26 cellular contexts compared by ENCODE assay signal in the genomic region with DNA sequence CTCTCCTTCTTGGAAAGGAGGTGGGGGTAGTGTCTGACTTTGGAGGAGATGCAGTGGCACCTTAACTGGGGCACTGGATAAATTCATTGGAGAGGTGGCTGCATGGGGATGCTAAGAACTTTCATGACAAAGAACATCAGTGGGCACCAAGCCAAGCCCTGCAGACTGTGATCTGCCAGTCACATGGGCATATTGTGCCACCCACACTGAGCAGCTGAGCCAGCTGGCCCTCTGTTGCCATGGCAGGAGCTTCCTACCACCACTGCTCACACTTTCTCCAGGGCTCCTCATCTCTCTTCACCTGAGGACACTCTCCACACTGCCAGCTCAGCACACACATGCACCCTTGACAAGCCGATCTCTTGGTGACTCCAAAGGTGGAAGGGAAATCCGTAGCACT.
DNase-seq lines count a peak whose midpoint lies in the region; ATAC-seq and TF ChIP-seq lines count a peak whose summit lies in the region.
"Had no signal": no experiment of that assay in that cellular context is flagged by ENCODE, and none has a peak within 500 bp of the region (broad histone marks: within the 10 kb centered on the region; RNA-seq: fewer than 3 reads in every experiment).

No MANE protein-coding gene starts in this region.

- in situ Hi-C loops in brain microvascular endothelial cell (cut with HindIII; ENCODE audit: low pct_ligation_motif_present, low sequenced_read_pairs) = no loop called here

- H3K4me1 ChIP-seq in heart left ventricle (peaks cover 0 to 7% (median 0%) of the 10 kb centered on the region in 12 donors), sigmoid colon (no peaks in the 10 kb centered on the region)
- H3K4me1 ChIP-seq: SJCRH30, tibial artery had no signal

- intact Hi-C loops in heart left ventricle (cut with DNase I) = no loop called here
- intact Hi-C loops in sigmoid colon (cut with DNase I) = no loop called here

- H3K27ac Mint-ChIP-seq in activated T-helper 17 cell treated with anti-CD3 and anti-CD28 coated beads, Interleukin-2, amount 50 U/mL, for 72 hours = no peak overlapping the region
- H3K27ac Mint-ChIP-seq: activated CD8-positive, alpha-beta T cell treated with anti-CD3 and anti-CD28 coated beads for 36 hours; activated naive CD4-positive, alpha-beta T cell treated with anti-CD3 and anti-CD28 coated beads, Interleukin-2, amount 10 ng/mL, durations not matched to agents 7 days and 5 days; activated T-cell treated with anti-CD3 and anti-CD28 coated beads, Interleukin-2, amount 50 U/mL, for 24 hours; CD8-positive, alpha-beta T cell; endodermal cell; GM23338; WTC11 had no signal

- H3K36me3 Mint-ChIP-seq in activated T-helper 17 cell treated with anti-CD3 and anti-CD28 coated beads, Interleukin-2, amount 50 U/mL, for 72 hours (ENCODE audit: low read depth) = no peaks in the 10 kb centered on the region
- H3K36me3 Mint-ChIP-seq: activated naive CD4-positive, alpha-beta T cell treated with anti-CD3 and anti-CD28 coated beads, Interleukin-2, amount 10 ng/mL, durations not matched to agents 7 days and 5 days; CD8-positive, alpha-beta T cell; WTC11 had no signal

- no peak overlapping the region for H3K4me3 ChIP-seq in heart left ventricle
- H3K4me3 ChIP-seq in brain microvascular endothelial cell (ENCODE audit: low read depth, low read length) = no peak overlapping the region
- H3K4me3 ChIP-seq in sigmoid colon = no peak overlapping the region
- H3K4me3 ChIP-seq: GM23338, SJCRH30, tibial artery had no signal

- WGBS in heart left ventricle, 4 donors = 74 to 91% (median 86%) methylated on average over 2 of the region's 2 CpGs
- WGBS in sigmoid colon, 2 donors = 76 to 89% methylated on average over 2 of the region's 2 CpGs

- H3K27me3 ChIP-seq in heart left ventricle = no peaks in the 10 kb centered on the region
- H3K27me3 ChIP-seq in brain microvascular endothelial cell (replicated peaks) = no peaks in the 10 kb centered on the region
- H3K27me3 ChIP-seq in sigmoid colon = no peaks in the 10 kb centered on the region
- H3K27me3 ChIP-seq: neutrophil, SJCRH30, tibial artery had no signal

- peaks cover 3% of the 10 kb centered on the region for H3K9me3 Mint-ChIP-seq in activated T-helper 17 cell treated with anti-CD3 and anti-CD28 coated beads, Interleukin-2, amount 50 U/mL, for 72 hours
- H3K9me3 Mint-ChIP-seq: activated CD8-positive, alpha-beta T cell treated with anti-CD3 and anti-CD28 coated beads for 36 hours; activated T-cell treated with anti-CD3 and anti-CD28 coated beads, Interleukin-2, amount 50 U/mL, for 24 hours; CD8-positive, alpha-beta T cell; endodermal cell had no signal

- H3K36me3 ChIP-seq in heart left ventricle = no peaks in the 10 kb centered on the region
- H3K36me3 ChIP-seq in brain microvascular endothelial cell (replicated peaks) = no peaks in the 10 kb centered on the region
- H3K36me3 ChIP-seq in sigmoid colon = no peaks in the 10 kb centered on the region
- H3K36me3 ChIP-seq: neutrophil, SJCRH30, tibial artery had no signal

- H3K27me3 Mint-ChIP-seq in activated T-helper 17 cell treated with anti-CD3 and anti-CD28 coated beads, Interleukin-2, amount 50 U/mL, for 72 hours = no peaks in the 10 kb centered on the region
- H3K27me3 Mint-ChIP-seq: activated CD8-positive, alpha-beta T cell treated with anti-CD3 and anti-CD28 coated beads for 36 hours; activated naive CD4-positive, alpha-beta T cell treated with anti-CD3 and anti-CD28 coated beads, Interleukin-2, amount 10 ng/mL, durations not matched to agents 7 days and 5 days; activated T-cell treated with anti-CD3 and anti-CD28 coated beads, Interleukin-2, amount 50 U/mL, for 24 hours had no signal

- no peaks in the 10 kb centered on the region for H3K4me1 Mint-ChIP-seq in activated T-helper 17 cell treated with anti-CD3 and anti-CD28 coated beads, Interleukin-2, amount 50 U/mL, for 72 hours
- H3K4me1 Mint-ChIP-seq: activated naive CD4-positive, alpha-beta T cell treated with anti-CD3 and anti-CD28 coated beads, Interleukin-2, amount 10 ng/mL, durations not matched to agents 7 days and 5 days; GM23338 had no signal

- TF ChIP-seq CTCF in heart left ventricle (IDR thresholded peaks at IDR 0.05) = no peak
- TF ChIP-seq CTCF in brain microvascular endothelial cell (IDR thresholded peaks at IDR 0.05; ENCODE audit: low read depth, low read length, missing control alignments) = no peak
- no peak for TF ChIP-seq CTCF in sigmoid colon (IDR thresholded peaks at IDR 0.05)

- TF ChIP-seq POLR2A in heart left ventricle (IDR thresholded peaks at IDR 0.05) (no peak), sigmoid colon (IDR thresholded peaks at IDR 0.05) (no peak)

- DNase-seq in Ammon's horn (ENCODE audit: low spot score) (peak; percentile 77), DMS153 treated with DMSO at 0.1 percent for 48 hours (lab: John Stamatoyannopoulos, UW; ENCODE audit: unreplicated experiment) (peak; percentile 49), NCI-H345 treated with DMSO at 0.1 percent for 48 hours (lab: John Stamatoyannopoulos, UW; ENCODE audit: unreplicated experiment) (peak; percentile 70), heart left ventricle (peak in 2 of 5 donors; percentile 24 to 70), AG20443 (ENCODE audit: low spot score) (no peak), brain microvascular endothelial cell (no peak), sigmoid colon (no peak)
- DNase-seq: activated CD8-positive, alpha-beta T cell treated with anti-CD3 and anti-CD28 coated beads for 36 hours; activated naive CD4-positive, alpha-beta T cell treated with anti-CD3 and anti-CD28 coated beads, Interleukin-2, amount 10 ng/mL, durations not matched to agents 7 days and 5 days; activated T-cell treated with anti-CD3 and anti-CD28 coated beads, Interleukin-2, amount 50 U/mL, for 24 hours; CD8-positive, alpha-beta T cell; EL; endodermal cell; glutamatergic neuron; KG1; NCI-H446 treated with DMSO at 0.1 percent for 48 hours; OCI-M1; retina; SJCRH30; stimulated activated naive CD4-positive, alpha-beta T cell; tibial artery had no signal

- ATAC-seq in heart left ventricle = peak; percentile 47 to 78 (median 58)
- no peak for ATAC-seq in activated T-helper 17 cell treated with anti-CD3 and anti-CD28 coated beads, Interleukin-2, amount 50 U/mL, for 72 hours (replicated peaks)
- ATAC-seq: activated CD8-positive, alpha-beta T cell treated with anti-CD3 and anti-CD28 coated beads for 36 hours; CD8-positive, alpha-beta T cell; GM23338; left lobe of liver; WTC11 had no signal

- TF ChIP-seq EP300 in sigmoid colon (IDR thresholded peaks at IDR 0.05) = no peak

- H3K4me3 Mint-ChIP-seq in activated T-helper 17 cell treated with anti-CD3 and anti-CD28 coated beads, Interleukin-2, amount 50 U/mL, for 72 hours = no peak overlapping the region
- H3K4me3 Mint-ChIP-seq: activated CD8-positive, alpha-beta T cell treated with anti-CD3 and anti-CD28 coated beads for 36 hours; activated naive CD4-positive, alpha-beta T cell treated with anti-CD3 and anti-CD28 coated beads, Interleukin-2, amount 10 ng/mL, durations not matched to agents 7 days and 5 days; activated T-cell treated with anti-CD3 and anti-CD28 coated beads, Interleukin-2, amount 50 U/mL, for 24 hours; CD8-positive, alpha-beta T cell; endodermal cell; GM23338; WTC11 had no signal

- H3K27ac ChIP-seq in heart left ventricle (no peak overlapping the region), brain microvascular endothelial cell (no peak overlapping the region), sigmoid colon (no peak overlapping the region)
- H3K27ac ChIP-seq: neutrophil, SJCRH30, tibial artery had no signal

- H3K9me3 ChIP-seq in heart left ventricle = no peaks in the 10 kb centered on the region
- H3K9me3 ChIP-seq in sigmoid colon = no peaks in the 10 kb centered on the region
- H3K9me3 ChIP-seq: neutrophil, SJCRH30, tibial artery had no signal

Comparison
In these comparisons a context has a peak if more than half of its experiments do, and no peak if none do; other contexts are left out.
1. DNase-seq: peak in Ammon's horn (single experiment), DMS153 treated with DMSO at 0.1 percent for 48 hours (single experiment) and NCI-H345 treated with DMSO at 0.1 percent for 48 hours (single experiment); none in AG20443 (single experiment), brain microvascular endothelial cell (single experiment) and sigmoid colon (single experiment).